8 cellular contexts compared by ENCODE assay signal in the genomic region with DNA sequence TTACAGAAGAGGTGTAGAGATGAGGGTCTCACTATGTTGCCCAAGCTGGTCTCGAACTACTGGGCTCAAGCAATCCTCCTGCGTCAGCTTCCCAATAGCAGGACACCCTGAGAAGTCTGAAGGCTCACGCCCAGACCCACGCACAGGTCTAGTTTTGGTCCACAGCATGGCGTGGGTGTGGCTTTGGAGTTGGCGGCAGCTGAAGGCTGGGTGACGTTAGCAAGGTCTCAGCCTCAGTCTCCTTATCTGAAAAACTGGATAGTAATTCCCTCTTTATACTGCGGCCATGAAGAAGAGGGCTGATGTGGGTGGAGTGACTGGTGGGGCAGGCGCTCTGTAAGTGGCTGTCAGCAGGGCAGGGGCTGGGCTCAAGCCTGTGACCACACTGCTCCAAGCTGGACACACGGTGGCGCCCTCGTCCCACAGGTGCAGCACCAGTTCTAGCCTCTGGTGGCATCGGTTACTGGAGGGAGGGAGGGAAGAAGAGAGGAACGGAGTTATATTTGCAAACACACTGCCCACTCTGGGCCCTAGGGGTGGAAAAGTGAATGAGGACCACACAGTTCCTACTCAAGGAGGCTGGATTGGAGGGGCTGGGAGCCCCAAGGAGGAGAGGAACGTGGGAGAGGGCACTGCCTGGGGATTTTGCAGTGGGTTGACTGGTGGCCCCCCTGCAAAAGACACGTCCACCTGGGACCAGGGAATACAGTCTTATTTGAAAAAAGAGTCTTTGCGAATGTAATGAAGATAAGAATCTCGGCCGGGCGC. TPM values are rescaled to one million over a fixed set of nuclear protein-coding genes. Genes with fewer than 3 reads are reported as not detected.
DNase-seq lines count a peak whose midpoint lies in the region; ATAC-seq and TF ChIP-seq lines count a peak whose summit lies in the region.

No MANE protein-coding gene starts in this region.

- H3K27ac Mint-ChIP-seq in T-helper 1 cell treated with Interleukin-12 subunit alpha and Interleukin-12 subunit beta and Interleukin-4 antibody, amounts not matched to agents 30 μg/mL and 1 μg/mL, for 36 hours = peak overlapping the region; percentile 55

- no peaks in the 10 kb centered on the region for H3K9me3 ChIP-seq in adipocyte (ENCODE audit: control insufficient read depth, low read length)

- no peaks in the 10 kb centered on the region for H3K27me3 ChIP-seq in adipocyte (replicated peaks; ENCODE audit: control insufficient read depth, insufficient read depth, low read length)
- no peaks in the 10 kb centered on the region for H3K27me3 ChIP-seq in rectal smooth muscle tissue (ENCODE audit: control insufficient read depth, insufficient read depth, low read length)

- ATAC-seq in HG02623 (IDR thresholded peaks at IDR 0.05; ENCODE audit: unreplicated experiment) = peak; percentile 52
- ATAC-seq in left cardiac atrium = peak; percentile 98 to 99
- ATAC-seq in GM18519 (IDR thresholded peaks at IDR 0.05; ENCODE audit: low FRiP score, unreplicated experiment) = no peak

- peaks cover 11% of the 10 kb centered on the region for H3K27me3 Mint-ChIP-seq in T-helper 1 cell treated with Interleukin-12 subunit alpha and Interleukin-12 subunit beta and Interleukin-4 antibody, amounts not matched to agents 30 μg/mL and 1 μg/mL, for 36 hours (ENCODE audit: low read depth)

- TF ChIP-seq CTCF in GM10248 (IDR thresholded peaks at IDR 0.05; ENCODE audit: control extremely low read depth, extremely low read depth, low read depth, missing control alignments) = peak; percentile 98

- H3K36me3 ChIP-seq in adipocyte (ENCODE audit: control insufficient read depth, insufficient read depth, low read length, severe bottlenecking) (no peaks in the 10 kb centered on the region), rectal smooth muscle tissue (ENCODE audit: control insufficient read depth, insufficient read depth, low read length) (no peaks in the 10 kb centered on the region)

- intact Hi-C loops in left cardiac atrium (cut with DNase I) = loop anchor here (1.0 to 5.0 kb wide), 2 partner anchors 54 kb away; no protein-coding TSS in a partner anchor

- H3K36me3 Mint-ChIP-seq in T-helper 1 cell treated with Interleukin-12 subunit alpha and Interleukin-12 subunit beta and Interleukin-4 antibody, amounts not matched to agents 30 μg/mL and 1 μg/mL, for 36 hours (ENCODE audit: low read depth) = no peaks in the 10 kb centered on the region

- H3K4me3 Mint-ChIP-seq in T-helper 1 cell treated with Interleukin-12 subunit alpha and Interleukin-12 subunit beta and Interleukin-4 antibody, amounts not matched to agents 30 μg/mL and 1 μg/mL, for 36 hours = no peak overlapping the region

- H3K4me3 ChIP-seq in adipocyte (ENCODE audit: low read length) (peak overlapping the region; percentile 21), rectal smooth muscle tissue (ENCODE audit: low read length) (peak overlapping the region; percentile 25)

- peaks cover 20% of the 10 kb centered on the region for H3K4me1 ChIP-seq in adipocyte (ENCODE audit: control insufficient read depth, insufficient read depth, low read length)
- H3K4me1 ChIP-seq in rectal smooth muscle tissue (ENCODE audit: control insufficient read depth, insufficient read depth, low read length) = no peaks in the 10 kb centered on the region

- H3K27ac ChIP-seq in rectal smooth muscle tissue (ENCODE audit: low read depth, low read length) = no peak overlapping the region

- H3K9me3 Mint-ChIP-seq in T-helper 1 cell treated with Interleukin-12 subunit alpha and Interleukin-12 subunit beta and Interleukin-4 antibody, amounts not matched to agents 30 μg/mL and 1 μg/mL, for 36 hours = no peaks in the 10 kb centered on the region

- POLR2A ChIA-PET in GM10248 (lab: Yijun Ruan, JAX) = no interaction called here

- CTCF ChIA-PET in GM10248 (lab: Yijun Ruan, JAX) = interaction anchor here (0.7 to 16.8 kb wide), 15 partner anchors 10 to 141 kb away, joined by 3 to 584 read pairs (median 8); a partner anchor contains a TSS

- peak overlapping the region; percentile 56 for H3K9ac ChIP-seq in adipocyte (ENCODE audit: low read length)
- H3K9ac ChIP-seq in rectal smooth muscle tissue (ENCODE audit: low read length) = no peak overlapping the region

- DNase-seq in GM10248 (ENCODE audit: extremely low spot score) (peak; percentile 94), NCI-H1436 treated with DMSO at 0.1 percent for 48 hours (lab: John Stamatoyannopoulos, UW) (peak; percentile 55), adipocyte (ENCODE audit: low read depth) (peak; percentile 96), left cardiac atrium (peak; percentile 95)

- peaks cover 36% of the 10 kb centered on the region for H3K4me1 Mint-ChIP-seq in T-helper 1 cell treated with Interleukin-12 subunit alpha and Interleukin-12 subunit beta and Interleukin-4 antibody, amounts not matched to agents 30 μg/mL and 1 μg/mL, for 36 hours (ENCODE audit: low read depth)

RNA-seq across cellular contexts. Expression of a gene that starts 19.6 kb away (rescaled TPM):
- 1 to 10 TPM; 7.7 to 9.2 TPM for total RNA-seq in left cardiac atrium

RNA-seq across cellular contexts. Expression of a gene that starts 21.5 kb away (rescaled TPM):
- total RNA-seq in left cardiac atrium = 10 to 100 TPM; 20.9 to 44.6 TPM

RNA-seq across cellular contexts. Expression of a gene that starts 41.1 kb away (rescaled TPM):
- total RNA-seq in left cardiac atrium = not detected

RNA-seq across cellular contexts. Expression of a gene that starts 52.6 kb away (rescaled TPM):
- 10 to 100 TPM; 14.1 to 17.4 TPM for total RNA-seq in left cardiac atrium
